In genomic region chr4:48653217-48654014, GRCh38 we compare ENCODE assay signal across 9 cellular contexts.
DNase-seq lines count a peak whose midpoint lies in the region; ATAC-seq and TF ChIP-seq lines count a peak whose summit lies in the region.
"Had no signal": no experiment of that assay in that cellular context is flagged by ENCODE, and none has a peak within 500 bp of the region (broad histone marks: within the 10 kb centered on the region; RNA-seq: fewer than 3 reads in every experiment).

No MANE protein-coding gene starts in this region.

- no peaks in the 10 kb centered on the region for H3K9me3 ChIP-seq in WERI-Rb-1 (ENCODE audit: severe bottlenecking)

- no peaks in the 10 kb centered on the region for H3K27me3 Mint-ChIP-seq in activated CD4-positive, alpha-beta memory T cell treated with anti-CD3 and anti-CD28 coated beads for 36 hours
- H3K27me3 Mint-ChIP-seq: stimulated activated naive CD8-positive, alpha-beta T cell treated with anti-CD3 and anti-CD28 coated beads, Interleukin-15, Interleukin-2, amounts not matched to agents 100 ng/mL and 50 ng/mL, for 24 hours had no signal

- no peaks in the 10 kb centered on the region for H3K36me3 ChIP-seq in WERI-Rb-1

- DNase-seq in ELR (ENCODE audit: low read depth) (peak; percentile 40), fibroblast of pulmonary artery (ENCODE audit: low read depth) (peak; percentile 81), pons (ENCODE audit: low spot score) (peak; percentile 92), HuH-7 (ENCODE audit: low spot score) (no peak), iPS-NIHi11 (ENCODE audit: low spot score) (no peak), WERI-Rb-1 (no peak)
- peak; percentile 52 for DNase-seq in activated CD4-positive, alpha-beta memory T cell treated with anti-CD3 and anti-CD28 coated beads for 36 hours

- CTCF ChIA-PET in activated CD4-positive, alpha-beta memory T cell treated with anti-CD3 and anti-CD28 coated beads for 36 hours (lab: Charles Lee): interaction anchor here (0.6 to 1.3 kb wide), 5 partner anchors 9 to 310 kb away, joined by 3 to 4 read pairs (median 3); partner anchors contain the start of gene OCIAD2

- H3K36me3 Mint-ChIP-seq in activated CD4-positive, alpha-beta memory T cell treated with anti-CD3 and anti-CD28 coated beads for 36 hours: no peaks in the 10 kb centered on the region

- H3K4me3 ChIP-seq in fibroblast of pulmonary artery (replicated peaks; ENCODE audit: low read depth, low read length): peak overlapping the region; percentile 6
- no peak overlapping the region for H3K4me3 ChIP-seq in WERI-Rb-1 (ENCODE audit: low read depth, low read length)

- intact Hi-C loops in activated CD4-positive, alpha-beta memory T cell treated with anti-CD3 and anti-CD28 coated beads for 36 hours (cut with micrococcal nuclease): no loop called here

- no peak for ATAC-seq in GM18907 (IDR thresholded peaks at IDR 0.05; ENCODE audit: unreplicated experiment)

- H3K27ac ChIP-seq in WERI-Rb-1: no peak overlapping the region

- no peak overlapping the region for H3K4me3 Mint-ChIP-seq in activated CD4-positive, alpha-beta memory T cell treated with anti-CD3 and anti-CD28 coated beads for 36 hours
- H3K4me3 Mint-ChIP-seq: stimulated activated naive CD8-positive, alpha-beta T cell treated with anti-CD3 and anti-CD28 coated beads, Interleukin-15, Interleukin-2, amounts not matched to agents 100 ng/mL and 50 ng/mL, for 24 hours had no signal

- H3K27ac Mint-ChIP-seq in activated CD4-positive, alpha-beta memory T cell treated with anti-CD3 and anti-CD28 coated beads for 36 hours: no peak overlapping the region
- H3K27ac Mint-ChIP-seq: stimulated activated naive CD8-positive, alpha-beta T cell treated with anti-CD3 and anti-CD28 coated beads, Interleukin-15, Interleukin-2, amounts not matched to agents 100 ng/mL and 50 ng/mL, for 24 hours had no signal

- no peaks in the 10 kb centered on the region for H3K9me3 Mint-ChIP-seq in activated CD4-positive, alpha-beta memory T cell treated with anti-CD3 and anti-CD28 coated beads for 36 hours
- H3K9me3 Mint-ChIP-seq: stimulated activated naive CD8-positive, alpha-beta T cell treated with anti-CD3 and anti-CD28 coated beads, Interleukin-15, Interleukin-2, amounts not matched to agents 100 ng/mL and 50 ng/mL, for 24 hours had no signal

- peaks cover 39% of the 10 kb centered on the region for H3K4me1 Mint-ChIP-seq in activated CD4-positive, alpha-beta memory T cell treated with anti-CD3 and anti-CD28 coated beads for 36 hours (ENCODE audit: low read depth)

- no peak for TF ChIP-seq CTCF in fibroblast of pulmonary artery (IDR thresholded peaks at IDR 0.05; ENCODE audit: low read length, missing control alignments)
- no peak for TF ChIP-seq CTCF in WERI-Rb-1 (IDR thresholded peaks at IDR 0.05; ENCODE audit: low read depth, low read length)

- POLR2A ChIA-PET in activated CD4-positive, alpha-beta memory T cell treated with anti-CD3 and anti-CD28 coated beads for 36 hours (lab: Charles Lee): interaction anchor here (1.0 kb wide), 1 partner anchor 127 kb away, joined by 4 read pairs; the partner anchor contains the start of gene FRYL

- H3K27me3 ChIP-seq in WERI-Rb-1 (ENCODE audit: insufficient read depth, low read depth, severe bottlenecking): no peaks in the 10 kb centered on the region

Comparison
In these comparisons a context has a peak if more than half of its experiments do, and no peak if none do; other contexts are left out.
1. DNase-seq: peak in ELR (single experiment), activated CD4-positive, alpha-beta memory T cell treated with anti-CD3 and anti-CD28 coated beads for 36 hours (single experiment), fibroblast of pulmonary artery (single experiment) and pons (single experiment); none in HuH-7 (single experiment), iPS-NIHi11 (single experiment) and WERI-Rb-1 (single experiment).